In the genomic region with DNA sequence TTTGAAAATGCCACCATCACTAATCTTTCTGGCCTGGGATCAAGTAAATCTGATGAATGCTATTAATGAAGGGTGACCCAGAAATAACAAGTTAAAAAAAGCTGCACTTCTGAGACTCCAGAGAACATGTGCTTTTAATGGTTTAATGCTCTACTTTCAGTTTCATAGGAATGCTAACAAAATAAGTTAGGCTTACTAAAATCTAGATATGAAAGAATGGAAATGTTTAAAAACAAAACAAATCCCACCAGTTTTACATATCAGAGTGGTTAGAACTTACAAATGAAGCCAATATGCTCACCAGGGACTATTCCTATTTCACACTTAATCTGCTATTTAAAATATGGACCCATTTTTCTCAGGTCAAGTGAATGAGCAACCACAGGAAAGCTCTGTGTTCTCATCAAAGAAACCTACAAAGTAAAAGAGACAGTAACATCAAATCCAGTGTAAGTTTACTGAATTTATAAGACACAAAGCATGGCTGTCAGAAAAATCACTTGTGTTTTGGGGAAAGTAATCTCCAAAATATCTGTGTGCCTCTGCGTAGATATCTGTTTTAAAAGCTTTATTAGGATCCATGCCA, we compare ENCODE assay signal across 12 cellular contexts. TPM values are rescaled to one million over a fixed set of nuclear protein-coding genes. Genes with fewer than 3 reads are reported as not detected.
DNase-seq lines count a peak whose midpoint lies in the region; ATAC-seq lines count a peak whose summit lies in the region.
"Had no signal": no experiment of that assay in that cellular context is flagged by ENCODE, and none has a peak within 500 bp of the region (broad histone marks: within the 10 kb centered on the region; RNA-seq: fewer than 3 reads in every experiment).

No MANE protein-coding gene starts in this region.

- peaks cover 68% of the 10 kb centered on the region for H3K4me1 Mint-ChIP-seq in activated naive CD4-positive, alpha-beta T cell treated with anti-CD3 and anti-CD28 coated beads, Interleukin-2, amount 10 ng/mL, durations not matched to agents 7 days and 5 days
- peaks cover 86% of the 10 kb centered on the region for H3K4me1 Mint-ChIP-seq in activated naive CD8-positive, alpha-beta T cell treated with anti-CD3 and anti-CD28 coated beads for 36 hours
- peaks cover 86% of the 10 kb centered on the region for H3K4me1 Mint-ChIP-seq in stimulated activated naive CD8-positive, alpha-beta T cell treated with anti-CD3 and anti-CD28 coated beads, Interleukin-15, amount 100 ng/mL, for 72 hours

- H3K27me3 Mint-ChIP-seq in activated naive CD4-positive, alpha-beta T cell treated with anti-CD3 and anti-CD28 coated beads, Interleukin-2, amount 10 ng/mL, durations not matched to agents 7 days and 5 days = no peaks in the 10 kb centered on the region
- H3K27me3 Mint-ChIP-seq in activated naive CD8-positive, alpha-beta T cell treated with anti-CD3 and anti-CD28 coated beads for 36 hours = no peaks in the 10 kb centered on the region
- H3K27me3 Mint-ChIP-seq in stimulated activated naive CD8-positive, alpha-beta T cell treated with anti-CD3 and anti-CD28 coated beads, Interleukin-15, amount 100 ng/mL, for 72 hours = no peaks in the 10 kb centered on the region

- ATAC-seq in HG02870 (IDR thresholded peaks at IDR 0.05; ENCODE audit: unreplicated experiment) = peak; percentile 45
- ATAC-seq in stimulated activated naive CD8-positive, alpha-beta T cell treated with anti-CD3 and anti-CD28 coated beads, Interleukin-15, amount 100 ng/mL, for 72 hours = peak; percentile 2
- ATAC-seq in HG03439 (IDR thresholded peaks at IDR 0.05; ENCODE audit: unreplicated experiment) = no peak
- ATAC-seq in HG03159 (IDR thresholded peaks at IDR 0.05; ENCODE audit: unreplicated experiment) = no peak

- H3K27ac Mint-ChIP-seq in activated naive CD4-positive, alpha-beta T cell treated with anti-CD3 and anti-CD28 coated beads, Interleukin-2, amount 10 ng/mL, durations not matched to agents 7 days and 5 days = peak overlapping the region; percentile 89
- H3K27ac Mint-ChIP-seq in activated naive CD8-positive, alpha-beta T cell treated with anti-CD3 and anti-CD28 coated beads for 36 hours = peak overlapping the region; percentile 93
- peak overlapping the region; percentile 1 to 22 for H3K27ac Mint-ChIP-seq in stimulated activated naive CD8-positive, alpha-beta T cell treated with anti-CD3 and anti-CD28 coated beads, Interleukin-15, amount 100 ng/mL, for 72 hours

- peaks cover 59% of the 10 kb centered on the region for H3K36me3 Mint-ChIP-seq in activated naive CD4-positive, alpha-beta T cell treated with anti-CD3 and anti-CD28 coated beads, Interleukin-2, amount 10 ng/mL, durations not matched to agents 7 days and 5 days
- peaks cover 81% of the 10 kb centered on the region for H3K36me3 Mint-ChIP-seq in activated naive CD8-positive, alpha-beta T cell treated with anti-CD3 and anti-CD28 coated beads for 36 hours

- H3K9me3 Mint-ChIP-seq in activated naive CD4-positive, alpha-beta T cell treated with anti-CD3 and anti-CD28 coated beads, Interleukin-2, amount 10 ng/mL, durations not matched to agents 7 days and 5 days = no peaks in the 10 kb centered on the region
- no peaks in the 10 kb centered on the region for H3K9me3 Mint-ChIP-seq in activated naive CD8-positive, alpha-beta T cell treated with anti-CD3 and anti-CD28 coated beads for 36 hours
- H3K9me3 Mint-ChIP-seq in stimulated activated naive CD8-positive, alpha-beta T cell treated with anti-CD3 and anti-CD28 coated beads, Interleukin-15, amount 100 ng/mL, for 72 hours = no peaks in the 10 kb centered on the region
- H3K9me3 Mint-ChIP-seq: neural crest cell had no signal

- H3K4me3 Mint-ChIP-seq in activated naive CD4-positive, alpha-beta T cell treated with anti-CD3 and anti-CD28 coated beads, Interleukin-2, amount 10 ng/mL, durations not matched to agents 7 days and 5 days = peak overlapping the region; percentile 25
- peak overlapping the region; percentile 15 for H3K4me3 Mint-ChIP-seq in activated naive CD8-positive, alpha-beta T cell treated with anti-CD3 and anti-CD28 coated beads for 36 hours
- peak overlapping the region; percentile 11 to 55 for H3K4me3 Mint-ChIP-seq in stimulated activated naive CD8-positive, alpha-beta T cell treated with anti-CD3 and anti-CD28 coated beads, Interleukin-15, amount 100 ng/mL, for 72 hours
- H3K4me3 Mint-ChIP-seq: neural crest cell had no signal

- DNase-seq in activated naive CD4-positive, alpha-beta T cell treated with anti-CD3 and anti-CD28 coated beads, Interleukin-2, amount 10 ng/mL, durations not matched to agents 7 days and 5 days = no peak
- no peak for DNase-seq in activated naive CD4-positive, alpha-beta T cell treated with Interleukin-2 at 50 U/mL for 16 hours
- DNase-seq in activated naive CD8-positive, alpha-beta T cell treated with anti-CD3 and anti-CD28 coated beads for 36 hours = no peak
- DNase-seq in stimulated activated naive CD8-positive, alpha-beta T cell treated with anti-CD3 and anti-CD28 coated beads, Interleukin-15, amount 100 ng/mL, for 72 hours = no peak
- no peak for DNase-seq in NCI-H1436 treated with DMSO at 0.1 percent for 48 hours (lab: John Stamatoyannopoulos, UW)
- DNase-seq: BE2C; cerebellar nuclear complex; stimulated activated CD4-positive, alpha-beta T cell treated with anti-CD3 and anti-CD28 coated beads, Interleukin-4, amount 100 ng/mL, for 1 hour had no signal

- CTCF ChIA-PET in activated naive CD4-positive, alpha-beta T cell treated with anti-CD3 and anti-CD28 coated beads, Interleukin-2, amount 10 ng/mL, durations not matched to agents 7 days and 5 days (lab: Charles Lee) = interaction anchor here (1.0 to 1.1 kb wide), 2 partner anchors 11 to 29 kb away, joined by 4 to 5 read pairs; no protein-coding TSS in a partner anchor

RNA-seq across cellular contexts. Expression of a gene that starts 40.3 kb away (rescaled TPM):
- total RNA-seq in activated naive CD8-positive, alpha-beta T cell treated with anti-CD3 and anti-CD28 coated beads for 36 hours = 100 to 1,000 TPM; 390 to 395 TPM

Comparison
In these comparisons a context has a peak if more than half of its experiments do, and no peak if none do; other contexts are left out.
1. H3K27ac Mint-ChIP-seq: peak in every context shown above with its lines; median percentile 93 in activated naive CD8-positive, alpha-beta T cell treated with anti-CD3 and anti-CD28 coated beads for 36 hours; 89 in activated naive CD4-positive, alpha-beta T cell treated with anti-CD3 and anti-CD28 coated beads, Interleukin-2, amount 10 ng/mL, durations not matched to agents 7 days and 5 days; 12 in stimulated activated naive CD8-positive, alpha-beta T cell treated with anti-CD3 and anti-CD28 coated beads, Interleukin-15, amount 100 ng/mL, for 72 hours.
2. ATAC-seq: peak in HG02870 (single experiment) and stimulated activated naive CD8-positive, alpha-beta T cell treated with anti-CD3 and anti-CD28 coated beads, Interleukin-15, amount 100 ng/mL, for 72 hours (single experiment); none in HG03439 (single experiment) and HG03159 (single experiment).
3. Peak in every context shown above with its lines, with median percentiles within 50 percentile points of each other: H3K4me3 Mint-ChIP-seq.